Comparison of ENCODE assay signal across 8 cellular contexts in the genomic region with DNA sequence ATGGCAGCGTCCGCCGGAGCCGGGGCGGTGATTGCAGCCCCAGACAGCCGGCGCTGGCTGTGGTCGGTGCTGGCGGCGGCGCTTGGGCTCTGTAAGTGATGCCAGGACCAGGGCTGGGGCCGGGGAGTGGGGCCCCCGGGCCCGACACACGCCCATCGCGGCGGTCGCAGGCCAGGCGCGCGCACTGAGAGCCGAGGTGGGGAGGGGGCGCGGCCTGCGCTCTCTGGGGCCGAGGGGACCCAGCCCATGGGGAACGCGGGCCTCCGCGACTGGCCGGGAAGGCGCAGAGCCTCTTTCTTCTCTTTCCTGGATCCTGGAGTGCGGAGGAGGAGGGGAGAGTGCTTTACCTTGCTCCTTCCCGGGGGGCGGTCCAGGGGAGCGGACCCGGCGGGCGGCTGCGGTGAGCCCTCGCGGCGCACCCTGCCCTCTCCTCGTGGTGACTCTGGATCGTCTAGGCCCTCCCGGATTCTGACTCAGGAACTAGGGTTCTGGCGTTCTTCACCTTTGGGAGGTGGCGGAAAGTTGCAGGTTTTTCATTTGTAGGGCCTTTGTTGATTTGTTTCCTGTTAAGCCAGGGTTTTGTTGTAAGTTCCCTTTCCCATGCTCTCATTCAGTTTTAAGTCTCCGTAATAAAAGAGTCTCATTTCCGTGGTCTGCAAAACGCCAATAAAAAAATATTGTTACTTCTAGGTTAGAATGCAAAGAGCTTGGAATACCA. TPM values are rescaled to one million over a fixed set of nuclear protein-coding genes. Genes with fewer than 3 reads are reported as not detected.
DNase-seq lines count a peak whose midpoint lies in the region; ATAC-seq and TF ChIP-seq lines count a peak whose summit lies in the region.

No MANE protein-coding gene starts in this region.

- H3K9ac ChIP-seq in HUES6 (ENCODE audit: low read length) (peak overlapping the region; percentile 84), stomach smooth muscle (ENCODE audit: low read length in 2 of 2) (peak overlapping the region; percentile 73 to 78)

- H3K4me1 ChIP-seq in HUES6 (ENCODE audit: control insufficient read depth, insufficient read depth, low read length) (peaks cover 54% of the 10 kb centered on the region), lung (ENCODE audit: control insufficient read depth in 2 of 2, insufficient read depth in 2 of 2, low read length in 2 of 2) (peaks cover 6 to 14% of the 10 kb centered on the region in 2 donors), stomach smooth muscle (ENCODE audit: control insufficient read depth, insufficient read depth, low read length) (peaks cover 10% of the 10 kb centered on the region)

- intact Hi-C loops in dendritic cell treated with granulocyte-macrophage colony-stimulating factor and Interleukin-4, amounts not matched to agents 40 ng/mL and 50 ng/mL, for 4 days (cut with micrococcal nuclease) = loop anchor here (1.0 kb wide), 1 partner anchor 81 kb away; no protein-coding TSS in a partner anchor

- no peak overlapping the region for H3K27ac Mint-ChIP-seq in T-helper 2 cell treated with Interferon-gamma antibody and Interleukin-4, amounts not matched to agents 5 μg/mL and 100 μg/mL, for 36 hours
- H3K27ac Mint-ChIP-seq in dendritic cell treated with granulocyte-macrophage colony-stimulating factor and Interleukin-4, amounts not matched to agents 40 ng/mL and 50 ng/mL, for 4 days = peak overlapping the region; percentile 93

- peak overlapping the region; percentile 73; the same call in 1 of the 2 replicates for H3K27ac ChIP-seq in HUES6 (ENCODE audit: low read depth, low read length)
- H3K27ac ChIP-seq in lung (ENCODE audit: low read depth in 1 of 2, low read length in 1 of 2) = peak overlapping the region; percentile 92 to 94
- H3K27ac ChIP-seq in stomach smooth muscle (ENCODE audit: low read length) = peak overlapping the region; percentile 84

- H3K36me3 ChIP-seq in HUES6 (ENCODE audit: control insufficient read depth, insufficient read depth, low read length) = no peaks in the 10 kb centered on the region
- no peaks in the 10 kb centered on the region for H3K36me3 ChIP-seq in lung (ENCODE audit: control insufficient read depth in 2 of 2, insufficient read depth in 2 of 2, low read length in 2 of 2)
- no peaks in the 10 kb centered on the region for H3K36me3 ChIP-seq in stomach smooth muscle (ENCODE audit: control insufficient read depth in 2 of 2, insufficient read depth in 2 of 2, low read length in 2 of 2)

- peaks cover 5% of the 10 kb centered on the region for H3K36me3 Mint-ChIP-seq in T-helper 2 cell treated with Interferon-gamma antibody and Interleukin-4, amounts not matched to agents 5 μg/mL and 100 μg/mL, for 36 hours (ENCODE audit: low read depth)
- H3K36me3 Mint-ChIP-seq in dendritic cell treated with granulocyte-macrophage colony-stimulating factor and Interleukin-4, amounts not matched to agents 40 ng/mL and 50 ng/mL, for 4 days (ENCODE audit: low read depth) = peaks cover 10% of the 10 kb centered on the region

- TF ChIP-seq CTCF in lung (IDR thresholded peaks at IDR 0.05; ENCODE audit: control extremely low read depth, extremely low read depth) = no peak

- H3K4me1 Mint-ChIP-seq in T-helper 2 cell treated with Interferon-gamma antibody and Interleukin-4, amounts not matched to agents 5 μg/mL and 100 μg/mL, for 36 hours (ENCODE audit: low read depth) = peaks cover 46% of the 10 kb centered on the region
- peaks cover 58% of the 10 kb centered on the region for H3K4me1 Mint-ChIP-seq in dendritic cell treated with granulocyte-macrophage colony-stimulating factor and Interleukin-4, amounts not matched to agents 40 ng/mL and 50 ng/mL, for 4 days (ENCODE audit: low read depth)

- H3K4me3 ChIP-seq in HUES6 (ENCODE audit: low read depth, low read length) (peak overlapping the region; percentile 81), lung (peak overlapping the region; percentile 91), stomach smooth muscle (ENCODE audit: low read length in 2 of 2) (peak overlapping the region; percentile 83 to 85)

- H3K27me3 Mint-ChIP-seq in T-helper 2 cell treated with Interferon-gamma antibody and Interleukin-4, amounts not matched to agents 5 μg/mL and 100 μg/mL, for 36 hours (ENCODE audit: low read depth) = no peaks in the 10 kb centered on the region
- peaks cover 5% of the 10 kb centered on the region for H3K27me3 Mint-ChIP-seq in dendritic cell treated with granulocyte-macrophage colony-stimulating factor and Interleukin-4, amounts not matched to agents 40 ng/mL and 50 ng/mL, for 4 days

- no peaks in the 10 kb centered on the region for H3K9me3 Mint-ChIP-seq in T-helper 2 cell treated with Interferon-gamma antibody and Interleukin-4, amounts not matched to agents 5 μg/mL and 100 μg/mL, for 36 hours
- no peaks in the 10 kb centered on the region for H3K9me3 Mint-ChIP-seq in dendritic cell treated with granulocyte-macrophage colony-stimulating factor and Interleukin-4, amounts not matched to agents 40 ng/mL and 50 ng/mL, for 4 days

- H3K27me3 ChIP-seq in HUES6 (ENCODE audit: control insufficient read depth, insufficient read depth, low read length) (no peaks in the 10 kb centered on the region), lung (ENCODE audit: control insufficient read depth, insufficient read depth) (no peaks in the 10 kb centered on the region), stomach smooth muscle (ENCODE audit: control insufficient read depth in 1 of 2, insufficient read depth in 2 of 2, low read length in 2 of 2) (no peaks in the 10 kb centered on the region)

- 1% methylated on average over 30 to 52 of the region's 52 CpGs for WGBS in lung, 2 donors

- H3K4me3 Mint-ChIP-seq in T-helper 2 cell treated with Interferon-gamma antibody and Interleukin-4, amounts not matched to agents 5 μg/mL and 100 μg/mL, for 36 hours = peak overlapping the region; percentile 78
- H3K4me3 Mint-ChIP-seq in dendritic cell treated with granulocyte-macrophage colony-stimulating factor and Interleukin-4, amounts not matched to agents 40 ng/mL and 50 ng/mL, for 4 days = peak overlapping the region; percentile 84

- peak; percentile 78 for DNase-seq in ELR (ENCODE audit: low read depth)
- no peak for DNase-seq in T-helper 2 cell treated with Interferon-gamma antibody and Interleukin-4, amounts not matched to agents 5 μg/mL and 100 μg/mL, for 36 hours (ENCODE audit: low spot score)
- peak; percentile 35 for DNase-seq in lung (ENCODE audit: low spot score)
- no peak for DNase-seq in 8988T

- ATAC-seq in GM21576 (IDR thresholded peaks at IDR 0.05; ENCODE audit: unreplicated experiment) (peak; percentile 13), lung (ENCODE audit: insufficient read depth, low FRiP score) (peak; percentile 48)

- no peaks in the 10 kb centered on the region for H3K9me3 ChIP-seq in HUES6 (ENCODE audit: control insufficient read depth, insufficient read depth, low read depth, low read length)
- H3K9me3 ChIP-seq in lung (ENCODE audit: control insufficient read depth in 2 of 2, insufficient read depth in 1 of 2, low read length in 1 of 2) = no peaks in the 10 kb centered on the region
- H3K9me3 ChIP-seq in stomach smooth muscle (ENCODE audit: control insufficient read depth in 2 of 2, low read length in 2 of 2) = no peaks in the 10 kb centered on the region

RNA-seq across cellular contexts. Expression of a gene that starts 0.5 kb away (rescaled TPM):
- 100 to 1,000 TPM in 1 of 2 donors, 10 to 100 TPM in 1; 89.9 to 116 TPM for total RNA-seq in lung
- 10 to 100 TPM; 25.3 to 64.1 TPM for polyA plus RNA-seq in lung

Comparison
In these comparisons a context has a peak if more than half of its experiments do, and no peak if none do; other contexts are left out.
1. DNase-seq: peak in ELR (single experiment) and lung (single experiment); none in T-helper 2 cell treated with Interferon-gamma antibody and Interleukin-4, amounts not matched to agents 5 μg/mL and 100 μg/mL, for 36 hours (single experiment) and 8988T (single experiment).
2. Peak in every context shown above with its lines, with median percentiles within 50 percentile points of each other: H3K27ac ChIP-seq and H3K4me3 ChIP-seq.